Comparison of ENCODE assay signal across 22 cellular contexts in the genomic region with DNA sequence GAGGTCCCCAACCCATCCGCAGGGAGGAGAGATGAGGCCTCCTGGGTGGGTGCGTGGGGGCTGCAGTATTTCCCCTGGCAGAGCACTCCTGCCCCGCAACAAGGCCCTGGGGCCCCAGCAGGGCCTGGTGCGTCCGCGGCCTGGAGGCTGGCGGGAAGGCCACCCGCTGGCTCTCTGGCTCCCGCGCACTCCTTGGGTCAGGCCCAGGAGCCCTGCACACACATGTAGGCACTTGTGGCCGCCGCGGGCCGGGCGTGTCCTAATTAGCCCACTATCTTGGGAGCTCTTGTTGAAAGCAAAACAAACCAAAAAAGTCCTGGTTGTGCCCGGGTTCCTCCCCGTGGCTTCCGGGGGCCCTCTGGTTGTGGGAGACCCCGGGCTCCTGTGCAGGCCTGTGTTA. TPM values are rescaled to one million over a fixed set of nuclear protein-coding genes. Genes with fewer than 3 reads are reported as not detected.
"Had no signal": no experiment of that assay in that cellular context is flagged by ENCODE, and none has a peak within 500 bp of the region (broad histone marks: within the 10 kb centered on the region; RNA-seq: fewer than 3 reads in every experiment).

No MANE protein-coding gene starts in this region.

- H3K4me3 ChIP-seq: body of pancreas, esophagus muscularis mucosa, gastrocnemius medialis, smooth muscle cell, testis had no signal

- H3K27ac ChIP-seq: body of pancreas, esophagus muscularis mucosa, gastrocnemius medialis, testis had no signal

- DNase-seq: activated CD4-positive, alpha-beta T cell treated with anti-CD3 and anti-CD28 coated beads, Interleukin-2, amount 50 U/mL, for 1 hour; activated gamma-delta T cell treated with Interleukin-2 at 50 U/mL for 16 hours; activated T-cell treated with anti-CD3 and anti-CD28 coated beads, Interleukin-2, amount 50 U/mL, for 1 hour; anterior cingulate cortex; body of pancreas; caudate nucleus; dermis blood vessel endothelial cell; effector CD8-positive, alpha-beta T cell; gastrocnemius medialis; hypothalamus; mesenchymal stem cell; occipital lobe; posterior cingulate gyrus; stimulated activated CD4-positive, alpha-beta T cell treated with anti-CD3 and anti-CD28 coated beads, Interleukin-15, amount 100 ng/mL, for 24 hours; T-helper 2 cell; testis had no signal

- H3K27me3 ChIP-seq: body of pancreas, testis had no signal

- H3K4me1 ChIP-seq: body of pancreas, esophagus muscularis mucosa, gastrocnemius medialis, testis had no signal

- H3K9me3 ChIP-seq: body of pancreas, esophagus muscularis mucosa, gastrocnemius medialis, testis had no signal

- ATAC-seq: activated CD4-positive, CD25-positive, alpha-beta regulatory T cell treated with anti-CD3 and anti-CD28 coated beads, Interleukin-2, amount 50 U/mL, for 24 hours; body of pancreas; gastrocnemius medialis; sciatic nerve; stimulated activated memory B cell treated with anti-CD40 and anti-IgM and Interleukin-4, amounts not matched to agents 10 μg/mL and 1 μg/mL and 100 μg/mL, for 72 hours had no signal

- H3K4me2 ChIP-seq: smooth muscle cell had no signal

- H3K36me3 ChIP-seq: esophagus muscularis mucosa, gastrocnemius medialis had no signal

RNA-seq across cellular contexts. Expression of gene CCDC27, which starts 49.7 kb away (rescaled TPM):
- polyA plus RNA-seq: liver, smooth muscle cell had no signal

RNA-seq across cellular contexts. Expression of gene TP73, which starts 50.2 kb away (rescaled TPM):
- polyA plus RNA-seq: smooth muscle cell had no signal
